In genomic region chr16:21637032-21637968, GRCh38 we compare ENCODE assay signal across 29 cellular contexts. TPM values are rescaled to one million over a fixed set of nuclear protein-coding genes. Genes with fewer than 3 reads are reported as not detected.
DNase-seq lines count a peak whose midpoint lies in the region; ATAC-seq and TF ChIP-seq lines count a peak whose summit lies in the region.
"Had no signal": no experiment of that assay in that cellular context is flagged by ENCODE, and none has a peak within 500 bp of the region (broad histone marks: within the 10 kb centered on the region; RNA-seq: fewer than 3 reads in every experiment).

No MANE protein-coding gene starts in this region.

- TF ChIP-seq CTCF in RWPE1 (conservative IDR thresholded peaks at IDR 0.05; ENCODE audit: low read depth) (no peak), body of pancreas (IDR thresholded peaks at IDR 0.05) (no peak), progenitor cell of endocrine pancreas (IDR thresholded peaks at IDR 0.05; ENCODE audit: unreplicated experiment) (no peak)

- ATAC-seq in activated naive CD8-positive, alpha-beta T cell treated with anti-CD3 and anti-CD28 coated beads, Interleukin-2, amount 50 U/mL, for 24 hours: no peak
- ATAC-seq in esophagus mucosa (peak; percentile 38), body of pancreas (no peak)
- ATAC-seq in stimulated activated memory B cell treated with anti-CD40 and anti-IgM and Interleukin-4, amounts not matched to agents 10 μg/mL and 1 μg/mL and 100 μg/mL, for 72 hours: no peak
- ATAC-seq: left cardiac atrium; mucosa of descending colon; stimulated activated naive CD8-positive, alpha-beta T cell treated with anti-CD3 and anti-CD28 coated beads, Interleukin-15, Interleukin-2, amounts not matched to agents 100 U/mL and 50 U/mL, for 24 hours had no signal

- no peak for DNase-seq in activated naive CD8-positive, alpha-beta T cell treated with anti-CD3 and anti-CD28 coated beads, Interleukin-2, amount 50 U/mL, for 24 hours
- DNase-seq in RWPE1 (ENCODE audit: low spot score) (no peak), body of pancreas (no peak), progenitor cell of endocrine pancreas (ENCODE audit: low spot score, unreplicated experiment) (no peak), caudate nucleus (lab: John Stamatoyannopoulos, UW) (no peak)
- DNase-seq: activated CD4-positive, alpha-beta T cell treated with anti-CD3 and anti-CD28 coated beads for 48 hours; activated T-cell treated with anti-CD3 and anti-CD28 coated beads, Interleukin-2, amount 50 U/mL, for 1 hour; HCEC 1CT; hippocampal formation; left cardiac atrium; MM.1S; mucosa of descending colon; NCI-H2029; NCI-H526 treated with DMSO at 0.1 percent for 48 hours; PC-3; SIG-M5; stimulated activated CD4-positive, alpha-beta T cell treated with anti-CD3 and anti-CD28 coated beads, Interleukin-1b, Interleukin-23, amount 100 ng/mL, for 48 hours; stimulated activated naive CD8-positive, alpha-beta T cell treated with anti-CD3 and anti-CD28 coated beads, Interleukin-15, Interleukin-2, amounts not matched to agents 100 U/mL and 50 U/mL, for 24 hours; T1000; testis; uterus; WERI-Rb-1 had no signal

- H3K36me3 ChIP-seq in body of pancreas (replicated peaks in 1 of 2; ENCODE audit: insufficient read depth in 1 of 2, low read depth in 2 of 2): no peaks in the 10 kb centered on the region
- H3K36me3 ChIP-seq: neural progenitor cell, right atrium auricular region, uterus, WERI-Rb-1 had no signal

- no peak overlapping the region for H3K4me3 ChIP-seq in body of pancreas
- H3K4me3 ChIP-seq: lung, mucosa of descending colon, neural progenitor cell, right atrium auricular region, testis, uterus had no signal

- H3K4me3 Mint-ChIP-seq in activated naive CD8-positive, alpha-beta T cell: no peak overlapping the region
- no peak overlapping the region for H3K4me3 Mint-ChIP-seq in activated naive CD8-positive, alpha-beta T cell treated with anti-CD3 and anti-CD28 coated beads, Interleukin-2, amount 50 U/mL, for 24 hours
- no peak overlapping the region for H3K4me3 Mint-ChIP-seq in stimulated activated memory B cell treated with anti-CD40 and anti-IgM and Interleukin-4, amounts not matched to agents 10 μg/mL and 1 μg/mL and 100 μg/mL, for 72 hours
- no peak overlapping the region for H3K4me3 Mint-ChIP-seq in progenitor cell of endocrine pancreas (ENCODE audit: low read depth)
- H3K4me3 Mint-ChIP-seq: B cell, neural progenitor cell had no signal

- H3K9me3 ChIP-seq in body of pancreas: no peaks in the 10 kb centered on the region
- H3K9me3 ChIP-seq: mucosa of descending colon, right atrium auricular region, testis, uterus had no signal

- H3K9me3 Mint-ChIP-seq in activated naive CD8-positive, alpha-beta T cell (ENCODE audit: low read depth): no peaks in the 10 kb centered on the region
- no peaks in the 10 kb centered on the region for H3K9me3 Mint-ChIP-seq in activated naive CD8-positive, alpha-beta T cell treated with anti-CD3 and anti-CD28 coated beads, Interleukin-2, amount 50 U/mL, for 24 hours
- no peaks in the 10 kb centered on the region for H3K9me3 Mint-ChIP-seq in stimulated activated memory B cell treated with anti-CD40 and anti-IgM and Interleukin-4, amounts not matched to agents 10 μg/mL and 1 μg/mL and 100 μg/mL, for 72 hours
- H3K9me3 Mint-ChIP-seq in progenitor cell of endocrine pancreas (ENCODE audit: low read depth): peaks cover 6% of the 10 kb centered on the region
- H3K9me3 Mint-ChIP-seq: neural progenitor cell had no signal

- H3K4me1 ChIP-seq in body of pancreas: no peaks in the 10 kb centered on the region
- H3K4me1 ChIP-seq: neural progenitor cell, right atrium auricular region, uterus had no signal

- POLR2A ChIA-PET in RWPE1 (lab: Yijun Ruan, JAX; ENCODE audit: low non-redundant PET): no interaction called here

- H3K27ac ChIP-seq in RWPE1: peak overlapping the region; percentile 11; the same call in 1 of the 2 replicates
- H3K27ac ChIP-seq in body of pancreas: no peak overlapping the region
- no peak overlapping the region for H3K27ac ChIP-seq in caudate nucleus (ENCODE audit: low read depth, low read length)
- H3K27ac ChIP-seq: neural progenitor cell, right atrium auricular region, testis, uterus, WERI-Rb-1 had no signal

- H3K27ac Mint-ChIP-seq in activated naive CD8-positive, alpha-beta T cell: peak overlapping the region; percentile 13
- no peak overlapping the region for H3K27ac Mint-ChIP-seq in activated naive CD8-positive, alpha-beta T cell treated with anti-CD3 and anti-CD28 coated beads, Interleukin-2, amount 50 U/mL, for 24 hours
- peak overlapping the region; percentile 40 for H3K27ac Mint-ChIP-seq in stimulated activated memory B cell treated with anti-CD40 and anti-IgM and Interleukin-4, amounts not matched to agents 10 μg/mL and 1 μg/mL and 100 μg/mL, for 72 hours
- no peak overlapping the region for H3K27ac Mint-ChIP-seq in progenitor cell of endocrine pancreas
- H3K27ac Mint-ChIP-seq: B cell had no signal

- TF ChIP-seq POLR2A in body of pancreas (IDR thresholded peaks at IDR 0.05): no peak

- H3K36me3 Mint-ChIP-seq in activated naive CD8-positive, alpha-beta T cell: no peaks in the 10 kb centered on the region
- peaks cover 8% of the 10 kb centered on the region for H3K36me3 Mint-ChIP-seq in activated naive CD8-positive, alpha-beta T cell treated with anti-CD3 and anti-CD28 coated beads, Interleukin-2, amount 50 U/mL, for 24 hours (ENCODE audit: low read depth)
- peaks cover 15% of the 10 kb centered on the region for H3K36me3 Mint-ChIP-seq in stimulated activated memory B cell treated with anti-CD40 and anti-IgM and Interleukin-4, amounts not matched to agents 10 μg/mL and 1 μg/mL and 100 μg/mL, for 72 hours
- peaks cover 26% of the 10 kb centered on the region for H3K36me3 Mint-ChIP-seq in progenitor cell of endocrine pancreas (ENCODE audit: insufficient read depth)

- H3K27me3 ChIP-seq in body of pancreas: no peaks in the 10 kb centered on the region
- H3K27me3 ChIP-seq: neural progenitor cell, right atrium auricular region, testis, uterus had no signal

- no peaks in the 10 kb centered on the region for H3K27me3 Mint-ChIP-seq in activated naive CD8-positive, alpha-beta T cell
- H3K27me3 Mint-ChIP-seq in activated naive CD8-positive, alpha-beta T cell treated with anti-CD3 and anti-CD28 coated beads, Interleukin-2, amount 50 U/mL, for 24 hours: no peaks in the 10 kb centered on the region
- H3K27me3 Mint-ChIP-seq in stimulated activated memory B cell treated with anti-CD40 and anti-IgM and Interleukin-4, amounts not matched to agents 10 μg/mL and 1 μg/mL and 100 μg/mL, for 72 hours: no peaks in the 10 kb centered on the region
- H3K27me3 Mint-ChIP-seq in progenitor cell of endocrine pancreas: no peaks in the 10 kb centered on the region
- H3K27me3 Mint-ChIP-seq: B cell had no signal

- intact Hi-C loops in body of pancreas (cut with DNase I): no loop called here

- WGBS in body of pancreas, 2 donors: 93 to 94% methylated on average over 29 to 35 of the region's 37 CpGs

- peaks cover 24% of the 10 kb centered on the region for H3K4me1 Mint-ChIP-seq in activated naive CD8-positive, alpha-beta T cell (ENCODE audit: low read depth)
- H3K4me1 Mint-ChIP-seq in activated naive CD8-positive, alpha-beta T cell treated with anti-CD3 and anti-CD28 coated beads, Interleukin-2, amount 50 U/mL, for 24 hours: peaks cover 43% of the 10 kb centered on the region
- H3K4me1 Mint-ChIP-seq in stimulated activated memory B cell treated with anti-CD40 and anti-IgM and Interleukin-4, amounts not matched to agents 10 μg/mL and 1 μg/mL and 100 μg/mL, for 72 hours: peaks cover 12% of the 10 kb centered on the region
- peaks cover 7% of the 10 kb centered on the region for H3K4me1 Mint-ChIP-seq in progenitor cell of endocrine pancreas (ENCODE audit: low read depth)

- CTCF ChIA-PET in RWPE1 (lab: Yijun Ruan, JAX): interaction anchor here (1.3 kb wide), 1 partner anchor 20 kb away, joined by 5 read pairs; no protein-coding TSS in a partner anchor

RNA-seq across cellular contexts. Expression of gene IGSF6, which starts 15.1 kb away (rescaled TPM):
- 0.76 TPM for total RNA-seq in esophagus mucosa
- 1 to 10 TPM in 1 of 2 donors, not detected in 1; 1.3 TPM for total RNA-seq in body of pancreas
- total RNA-seq in progenitor cell of endocrine pancreas: not detected in 2 replicates

RNA-seq across cellular contexts. Expression of gene OTOA, which starts 26.5 kb away (rescaled TPM):
- 0.04 TPM for total RNA-seq in esophagus mucosa
- total RNA-seq in body of pancreas: under 1 TPM in 1 of 2 donors, not detected in 1; 0.26 TPM
- total RNA-seq in progenitor cell of endocrine pancreas: 0.07 and 0.13 TPM in 2 replicates
- total RNA-seq: PC-3, right atrium auricular region had no signal

RNA-seq across cellular contexts. Expression of gene METTL9, which starts 37.9 kb away (rescaled TPM):
- total RNA-seq in esophagus mucosa (89.2 TPM), body of pancreas (100 to 1,000 TPM in 1 of 2 donors, 10 to 100 TPM in 1; 76.3 to 114 TPM), progenitor cell of endocrine pancreas (143 and 158 TPM in 2 replicates)

Comparison
In these comparisons a context has a peak if more than half of its experiments do, and no peak if none do; other contexts are left out.
1. H3K27ac Mint-ChIP-seq: peak in activated naive CD8-positive, alpha-beta T cell (single experiment) and stimulated activated memory B cell treated with anti-CD40 and anti-IgM and Interleukin-4, amounts not matched to agents 10 μg/mL and 1 μg/mL and 100 μg/mL, for 72 hours (single experiment); none in activated naive CD8-positive, alpha-beta T cell treated with anti-CD3 and anti-CD28 coated beads, Interleukin-2, amount 50 U/mL, for 24 hours (single experiment) and progenitor cell of endocrine pancreas (single experiment).